8 cellular contexts compared by ENCODE assay signal in the genomic region with DNA sequence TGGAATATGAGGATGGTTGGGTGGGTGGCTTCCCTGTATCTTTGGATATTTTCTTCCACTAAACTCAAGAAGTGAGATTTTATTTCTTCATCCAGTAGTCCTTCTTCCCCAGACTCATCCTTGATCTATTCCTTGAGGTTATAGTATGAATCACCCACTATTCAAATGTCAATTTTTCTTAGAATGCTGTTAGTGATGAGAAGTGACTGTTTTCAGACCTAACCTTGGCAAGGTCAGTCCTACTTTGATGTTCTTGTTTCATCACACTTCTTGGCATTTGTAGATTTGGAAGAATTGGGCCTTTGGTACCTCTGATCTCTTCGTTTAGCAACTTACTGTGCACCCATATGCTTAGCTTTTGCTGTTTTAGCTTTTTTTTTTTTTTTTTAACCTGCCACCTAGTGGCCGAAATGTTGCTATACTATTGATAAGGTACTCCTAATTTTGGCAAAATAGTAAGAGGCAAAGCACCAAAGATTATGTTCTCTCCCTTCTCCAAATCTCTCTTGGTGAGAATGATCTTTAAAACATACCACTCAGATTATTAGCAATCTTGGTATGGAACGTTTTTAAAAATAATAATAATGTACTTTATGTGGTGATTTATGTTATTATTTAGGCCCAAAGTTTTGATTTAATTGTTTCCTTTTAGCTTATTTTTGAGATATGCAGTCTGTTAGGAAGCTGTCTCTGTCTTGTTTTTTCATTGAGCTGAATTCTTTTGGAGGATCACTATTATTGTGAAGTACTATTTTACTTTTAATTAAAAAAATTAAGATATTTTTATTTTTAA. TPM values are rescaled to one million over a fixed set of nuclear protein-coding genes. Genes with fewer than 3 reads are reported as not detected.
DNase-seq lines count a peak whose midpoint lies in the region; ATAC-seq and TF ChIP-seq lines count a peak whose summit lies in the region.

No MANE protein-coding gene starts in this region.

- H3K4me3 ChIP-seq in esophagus squamous epithelium (no peak overlapping the region), osteoblast (ENCODE audit: insufficient read depth, low read length) (no peak overlapping the region)

- TF ChIP-seq CTCF in esophagus squamous epithelium (IDR thresholded peaks at IDR 0.05) (peak; percentile 32 to 62 (median 52)), osteoblast (IDR thresholded peaks at IDR 0.05; ENCODE audit: extremely low read depth, low read depth, low read length) (peak; percentile 73)

- peaks cover 41% of the 10 kb centered on the region for H3K79me2 ChIP-seq in osteoblast (ENCODE audit: insufficient read depth, low read length)

- in situ Hi-C loops in Caki2 (cut with HindIII; ENCODE audit: low pct_unique_long_range_greater_than_20kb, low sequenced_read_pairs): no loop called here

- H3K36me3 ChIP-seq in esophagus squamous epithelium: peaks cover 0 to 8% (median 0%) of the 10 kb centered on the region in 3 donors
- no peaks in the 10 kb centered on the region for H3K36me3 ChIP-seq in osteoblast (ENCODE audit: insufficient read depth, low read length)

- intact Hi-C loops in esophagus squamous epithelium (cut with DNase I): loop anchor here (10.0 kb wide), 1 partner anchor 165 kb away; no protein-coding TSS in a partner anchor

- H3K27ac ChIP-seq in esophagus squamous epithelium (no peak overlapping the region), osteoblast (ENCODE audit: low read depth, low read length) (peak overlapping the region; percentile 65)

- H3K4me2 ChIP-seq in osteoblast (ENCODE audit: insufficient read depth, low read length): peak overlapping the region; percentile 62

- H3K9me3 ChIP-seq in esophagus squamous epithelium (no peaks in the 10 kb centered on the region), osteoblast (ENCODE audit: low read depth, low read length) (no peaks in the 10 kb centered on the region)

- H2AFZ ChIP-seq in osteoblast (ENCODE audit: low read length): peak overlapping the region; percentile 33

- ATAC-seq in GM18861 (IDR thresholded peaks at IDR 0.05; ENCODE audit: unreplicated experiment): peak; percentile 56
- peak; percentile 51 for ATAC-seq in HG03575 (IDR thresholded peaks at IDR 0.05; ENCODE audit: extremely low read depth, insufficient number of reproducible peaks, low FRiP score, unreplicated experiment)
- ATAC-seq in SK-N-SH treated with all-trans-retinoic acid at 6 μM for 48 hours: peak; percentile 91

- H3K4me1 ChIP-seq in esophagus squamous epithelium (peaks cover 0 to 11% (median 0%) of the 10 kb centered on the region in 3 donors), osteoblast (ENCODE audit: insufficient read depth, low read length) (peaks cover 20% of the 10 kb centered on the region)

- no peaks in the 10 kb centered on the region for H3K27me3 ChIP-seq in esophagus squamous epithelium
- H3K27me3 ChIP-seq in osteoblast (ENCODE audit: insufficient read depth, low read length): no peaks in the 10 kb centered on the region

- DNase-seq in Caki2 (ENCODE audit: low read depth) (peak; percentile 44), esophagus squamous epithelium (lab: John Stamatoyannopoulos, UW) (no peak), osteoblast (ENCODE audit: insufficient read length, low spot score, missing footprints) (no peak), mucosa of gallbladder (ENCODE audit: low spot score) (no peak)
- DNase-seq in activated CD4-positive, alpha-beta T cell treated with anti-CD3 and anti-CD28 coated beads for 4 hours: no peak

- WGBS in esophagus squamous epithelium, 2 donors: 6 to 8% methylated on average over 3 of the region's 3 CpGs

- no peak for TF ChIP-seq POLR2A in esophagus squamous epithelium (IDR thresholded peaks at IDR 0.05)

- no peaks in the 10 kb centered on the region for H4K20me1 ChIP-seq in osteoblast (ENCODE audit: insufficient read depth, low read length)

TF ChIP-seq in SK-N-SH treated with all-trans-retinoic acid at 6 μM for 48 hours, 23 proteins besides CTCF, POLR2A, EP300 and RAD21 (continues in another document):
- TF ChIP-seq, protein P1, sequence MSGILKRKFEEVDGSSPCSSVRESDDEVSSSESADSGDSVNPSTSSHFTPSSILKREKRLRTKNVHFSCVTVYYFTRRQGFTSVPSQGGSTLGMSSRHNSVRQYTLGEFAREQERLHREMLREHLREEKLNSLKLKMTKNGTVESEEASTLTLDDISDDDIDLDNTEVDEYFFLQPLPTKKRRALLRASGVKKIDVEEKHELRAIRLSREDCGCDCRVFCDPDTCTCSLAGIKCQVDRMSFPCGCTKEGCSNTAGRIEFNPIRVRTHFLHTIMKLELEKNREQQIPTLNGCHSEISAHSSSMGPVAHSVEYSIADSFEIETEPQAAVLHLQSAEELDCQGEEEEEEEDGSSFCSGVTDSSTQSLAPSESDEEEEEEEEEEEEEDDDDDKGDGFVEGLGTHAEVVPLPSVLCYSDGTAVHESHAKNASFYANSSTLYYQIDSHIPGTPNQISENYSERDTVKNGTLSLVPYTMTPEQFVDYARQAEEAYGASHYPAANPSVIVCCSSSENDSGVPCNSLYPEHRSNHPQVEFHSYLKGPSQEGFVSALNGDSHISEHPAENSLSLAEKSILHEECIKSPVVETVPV (CRISPR knock-in tag; IDR thresholded peaks at IDR 0.05): no peak
- TF ChIP-seq ZC3H10 (CRISPR knock-in tag; IDR thresholded peaks at IDR 0.05) (no peak), ESRRG (CRISPR knock-in tag; IDR thresholded peaks at IDR 0.05) (no peak), CSDC2 (CRISPR knock-in tag; IDR thresholded peaks at IDR 0.05) (no peak), TCF4 (CRISPR knock-in tag; IDR thresholded peaks at IDR 0.05; ENCODE audit: borderline replicate concordance) (no peak), ZNF565 (CRISPR knock-in tag; conservative IDR thresholded peaks at IDR 0.05; ENCODE audit: low read depth) (no peak), ZNF8 (CRISPR knock-in tag; IDR thresholded peaks at IDR 0.05) (no peak), ARNTL (CRISPR knock-in tag; IDR thresholded peaks at IDR 0.05; ENCODE audit: borderline replicate concordance, low read depth) (no peak), ZFP30 (CRISPR knock-in tag; IDR thresholded peaks at IDR 0.05) (no peak), SNAI2 (CRISPR knock-in tag; IDR thresholded peaks at IDR 0.05) (no peak), OSR1 (CRISPR knock-in tag; IDR thresholded peaks at IDR 0.05) (no peak), ZFP3 (CRISPR knock-in tag; IDR thresholded peaks at IDR 0.05) (no peak), RARB (CRISPR knock-in tag; IDR thresholded peaks at IDR 0.05) (no peak), GLIS3 (CRISPR knock-in tag; IDR thresholded peaks at IDR 0.05) (no peak)
- TF ChIP-seq, protein P2, sequence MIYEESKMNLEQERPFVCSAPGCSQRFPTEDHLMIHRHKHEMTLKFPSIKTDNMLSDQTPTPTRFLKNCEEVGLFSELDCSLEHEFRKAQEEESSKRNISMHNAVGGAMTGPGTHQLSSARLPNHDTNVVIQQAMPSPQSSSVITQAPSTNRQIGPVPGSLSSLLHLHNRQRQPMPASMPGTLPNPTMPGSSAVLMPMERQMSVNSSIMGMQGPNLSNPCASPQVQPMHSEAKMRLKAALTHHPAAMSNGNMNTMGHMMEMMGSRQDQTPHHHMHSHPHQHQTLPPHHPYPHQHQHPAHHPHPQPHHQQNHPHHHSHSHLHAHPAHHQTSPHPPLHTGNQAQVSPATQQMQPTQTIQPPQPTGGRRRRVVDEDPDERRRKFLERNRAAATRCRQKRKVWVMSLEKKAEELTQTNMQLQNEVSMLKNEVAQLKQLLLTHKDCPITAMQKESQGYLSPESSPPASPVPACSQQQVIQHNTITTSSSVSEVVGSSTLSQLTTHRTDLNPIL (CRISPR knock-in tag; IDR thresholded peaks at IDR 0.05; ENCODE audit: low read depth): no peak
- TF ChIP-seq, protein P3, sequence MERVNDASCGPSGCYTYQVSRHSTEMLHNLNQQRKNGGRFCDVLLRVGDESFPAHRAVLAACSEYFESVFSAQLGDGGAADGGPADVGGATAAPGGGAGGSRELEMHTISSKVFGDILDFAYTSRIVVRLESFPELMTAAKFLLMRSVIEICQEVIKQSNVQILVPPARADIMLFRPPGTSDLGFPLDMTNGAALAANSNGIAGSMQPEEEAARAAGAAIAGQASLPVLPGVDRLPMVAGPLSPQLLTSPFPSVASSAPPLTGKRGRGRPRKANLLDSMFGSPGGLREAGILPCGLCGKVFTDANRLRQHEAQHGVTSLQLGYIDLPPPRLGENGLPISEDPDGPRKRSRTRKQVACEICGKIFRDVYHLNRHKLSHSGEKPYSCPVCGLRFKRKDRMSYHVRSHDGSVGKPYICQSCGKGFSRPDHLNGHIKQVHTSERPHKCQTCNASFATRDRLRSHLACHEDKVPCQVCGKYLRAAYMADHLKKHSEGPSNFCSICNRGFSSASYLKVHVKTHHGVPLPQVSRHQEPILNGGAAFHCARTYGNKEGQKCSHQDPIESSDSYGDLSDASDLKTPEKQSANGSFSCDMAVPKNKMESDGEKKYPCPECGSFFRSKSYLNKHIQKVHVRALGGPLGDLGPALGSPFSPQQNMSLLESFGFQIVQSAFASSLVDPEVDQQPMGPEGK (CRISPR knock-in tag; IDR thresholded peaks at IDR 0.05; ENCODE audit: borderline replicate concordance): no peak
- TF ChIP-seq, protein P4, sequence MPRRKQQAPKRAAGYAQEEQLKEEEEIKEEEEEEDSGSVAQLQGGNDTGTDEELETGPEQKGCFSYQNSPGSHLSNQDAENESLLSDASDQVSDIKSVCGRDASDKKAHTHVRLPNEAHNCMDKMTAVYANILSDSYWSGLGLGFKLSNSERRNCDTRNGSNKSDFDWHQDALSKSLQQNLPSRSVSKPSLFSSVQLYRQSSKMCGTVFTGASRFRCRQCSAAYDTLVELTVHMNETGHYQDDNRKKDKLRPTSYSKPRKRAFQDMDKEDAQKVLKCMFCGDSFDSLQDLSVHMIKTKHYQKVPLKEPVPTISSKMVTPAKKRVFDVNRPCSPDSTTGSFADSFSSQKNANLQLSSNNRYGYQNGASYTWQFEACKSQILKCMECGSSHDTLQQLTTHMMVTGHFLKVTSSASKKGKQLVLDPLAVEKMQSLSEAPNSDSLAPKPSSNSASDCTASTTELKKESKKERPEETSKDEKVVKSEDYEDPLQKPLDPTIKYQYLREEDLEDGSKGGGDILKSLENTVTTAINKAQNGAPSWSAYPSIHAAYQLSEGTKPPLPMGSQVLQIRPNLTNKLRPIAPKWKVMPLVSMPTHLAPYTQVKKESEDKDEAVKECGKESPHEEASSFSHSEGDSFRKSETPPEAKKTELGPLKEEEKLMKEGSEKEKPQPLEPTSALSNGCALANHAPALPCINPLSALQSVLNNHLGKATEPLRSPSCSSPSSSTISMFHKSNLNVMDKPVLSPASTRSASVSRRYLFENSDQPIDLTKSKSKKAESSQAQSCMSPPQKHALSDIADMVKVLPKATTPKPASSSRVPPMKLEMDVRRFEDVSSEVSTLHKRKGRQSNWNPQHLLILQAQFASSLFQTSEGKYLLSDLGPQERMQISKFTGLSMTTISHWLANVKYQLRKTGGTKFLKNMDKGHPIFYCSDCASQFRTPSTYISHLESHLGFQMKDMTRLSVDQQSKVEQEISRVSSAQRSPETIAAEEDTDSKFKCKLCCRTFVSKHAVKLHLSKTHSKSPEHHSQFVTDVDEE (CRISPR knock-in tag; IDR thresholded peaks at IDR 0.05): no peak

RNA-seq across cellular contexts. Expression of a gene that starts 16.5 kb away (rescaled TPM):
- 19.1 and 25.8 TPM in 2 replicates for total RNA-seq in Caki2 (2014; rRNA removed; shearing (Covaris generic); ENCODE audit: low replicate concordance)
- total RNA-seq in esophagus squamous epithelium (10 to 100 TPM in 3 of 4 donors, 1 to 10 TPM in 1; 8.5 to 22.1 (median 15.9) TPM), osteoblast (13.8 and 16.5 TPM in 2 replicates), mucosa of gallbladder (14.0 TPM)
